Comparison of ENCODE assay signal across 15 cellular contexts in genomic region chr5:172170251-172170701, GRCh38. TPM values are rescaled to one million over a fixed set of nuclear protein-coding genes. Genes with fewer than 3 reads are reported as not detected.
DNase-seq lines count a peak whose midpoint lies in the region; ATAC-seq and TF ChIP-seq lines count a peak whose summit lies in the region.
"Had no signal": no experiment of that assay in that cellular context is flagged by ENCODE, and none has a peak within 500 bp of the region (broad histone marks: within the 10 kb centered on the region; RNA-seq: fewer than 3 reads in every experiment).

No MANE protein-coding gene starts in this region.

- H3K9me3 ChIP-seq in BLaER1 = no peaks in the 10 kb centered on the region

- H3K27ac ChIP-seq in BLaER1 = peak overlapping the region; percentile 85
- H3K27ac ChIP-seq: KMS-11 had no signal

- peaks cover 30% of the 10 kb centered on the region; the same call in 1 of the 2 replicates for H3K36me3 ChIP-seq in BLaER1

- H3K4me3 Mint-ChIP-seq in activated T-helper 17 cell treated with anti-CD3 and anti-CD28 coated beads, Interleukin-2, amount 50 U/mL, for 72 hours = peak overlapping the region; percentile 97
- H3K4me3 Mint-ChIP-seq in glutamatergic neuron (ENCODE audit: unreplicated experiment) = no peak overlapping the region

- peak overlapping the region; percentile 90 for H3K4me2 ChIP-seq in BLaER1
- H3K4me2 ChIP-seq: KMS-11 had no signal

- H3K4me1 Mint-ChIP-seq in activated T-helper 17 cell treated with anti-CD3 and anti-CD28 coated beads, Interleukin-2, amount 50 U/mL, for 72 hours = peaks cover 56% of the 10 kb centered on the region
- peaks cover 28% of the 10 kb centered on the region for H3K4me1 Mint-ChIP-seq in glutamatergic neuron (ENCODE audit: low read depth, unreplicated experiment)

- peaks cover 46% of the 10 kb centered on the region for H4K20me1 ChIP-seq in BLaER1

- H3K36me3 Mint-ChIP-seq in activated T-helper 17 cell treated with anti-CD3 and anti-CD28 coated beads, Interleukin-2, amount 50 U/mL, for 72 hours (ENCODE audit: low read depth) = peaks cover 85% of the 10 kb centered on the region
- no peaks in the 10 kb centered on the region for H3K36me3 Mint-ChIP-seq in glutamatergic neuron (ENCODE audit: unreplicated experiment)

- peaks cover 99% of the 10 kb centered on the region for H3K4me1 ChIP-seq in BLaER1

- H3K27me3 Mint-ChIP-seq in activated T-helper 17 cell treated with anti-CD3 and anti-CD28 coated beads, Interleukin-2, amount 50 U/mL, for 72 hours = no peaks in the 10 kb centered on the region
- H3K27me3 Mint-ChIP-seq in glutamatergic neuron (ENCODE audit: unreplicated experiment) = peaks cover 9% of the 10 kb centered on the region

- no peak for TF ChIP-seq CTCF in glutamatergic neuron (IDR thresholded peaks at IDR 0.05; ENCODE audit: partially characterized antibody, unreplicated experiment)

- H3K27me3 ChIP-seq in BLaER1 = no peaks in the 10 kb centered on the region

- H3K4me3 ChIP-seq in BLaER1 = peak overlapping the region; percentile 38; the same call in 1 of the 2 replicates

- peak overlapping the region; percentile 98 for H3K27ac Mint-ChIP-seq in activated T-helper 17 cell treated with anti-CD3 and anti-CD28 coated beads, Interleukin-2, amount 50 U/mL, for 72 hours
- no peak overlapping the region for H3K27ac Mint-ChIP-seq in glutamatergic neuron (ENCODE audit: unreplicated experiment)

- peak; percentile 91 for DNase-seq in G401 (ENCODE audit: low spot score)
- no peak for DNase-seq in left lobe of liver (ENCODE audit: low spot score)
- no peak for DNase-seq in SIG-M5 treated with dmso at 0.1 percent for 504 hours (lab: John Stamatoyannopoulos, UW; ENCODE audit: unreplicated experiment)
- no peak for DNase-seq in RKO (ENCODE audit: low spot score)
- no peak for DNase-seq in glutamatergic neuron
- DNase-seq: effector memory CD4-positive, alpha-beta T cell; NCI-H187 treated with DMSO at 0.1 percent for 48 hours; SHP77; stimulated activated CD4-positive, alpha-beta T cell treated with anti-CD3 and anti-CD28 coated beads, Interleukin-2, amount 100 ng/mL, for 48 hours had no signal

- H3K9ac ChIP-seq in BLaER1 = peak overlapping the region; percentile 59
- H3K9ac ChIP-seq: KMS-11 had no signal

- peaks cover 4% of the 10 kb centered on the region for H3K9me3 Mint-ChIP-seq in activated T-helper 17 cell treated with anti-CD3 and anti-CD28 coated beads, Interleukin-2, amount 50 U/mL, for 72 hours
- H3K9me3 Mint-ChIP-seq in glutamatergic neuron (ENCODE audit: unreplicated experiment) = peaks cover 3% of the 10 kb centered on the region

- peak; percentile 47 for ATAC-seq in activated T-helper 17 cell treated with anti-CD3 and anti-CD28 coated beads, Interleukin-2, amount 50 U/mL, for 72 hours (replicated peaks)
- ATAC-seq in left lobe of liver (peak; percentile 53), HG03432 (IDR thresholded peaks at IDR 0.05; ENCODE audit: unreplicated experiment) (no peak)

- in situ Hi-C loops in G401 (cut with HindIII; ENCODE audit: low sequenced_read_pairs) = no loop called here

RNA-seq across cellular contexts. Expression of gene STK10, which starts 17.7 kb away (rescaled TPM):
- 14.2 and 17.0 TPM in 2 replicates for total RNA-seq in G401 (2014; rRNA removed; shearing (Covaris generic))
- total RNA-seq in activated T-helper 17 cell treated with anti-CD3 and anti-CD28 coated beads, Interleukin-2, amount 50 U/mL, for 72 hours = 100 to 1,000 TPM; 140 to 158 TPM
- 9.1 TPM for total RNA-seq in left lobe of liver
- 84.7 TPM for total RNA-seq in glutamatergic neuron (ENCODE audit: unreplicated experiment)

RNA-seq across cellular contexts. Expression of gene EFCAB9, which starts 23.7 kb away (rescaled TPM):
- not detected in 2 replicates for total RNA-seq in G401 (2014; rRNA removed; shearing (Covaris generic))
- total RNA-seq in activated T-helper 17 cell treated with anti-CD3 and anti-CD28 coated beads, Interleukin-2, amount 50 U/mL, for 72 hours = not detected
- total RNA-seq in left lobe of liver (not detected), glutamatergic neuron (ENCODE audit: unreplicated experiment) (not detected)
- total RNA-seq: frontal cortex, renal cortical epithelial cell had no signal
